In the genomic region with DNA sequence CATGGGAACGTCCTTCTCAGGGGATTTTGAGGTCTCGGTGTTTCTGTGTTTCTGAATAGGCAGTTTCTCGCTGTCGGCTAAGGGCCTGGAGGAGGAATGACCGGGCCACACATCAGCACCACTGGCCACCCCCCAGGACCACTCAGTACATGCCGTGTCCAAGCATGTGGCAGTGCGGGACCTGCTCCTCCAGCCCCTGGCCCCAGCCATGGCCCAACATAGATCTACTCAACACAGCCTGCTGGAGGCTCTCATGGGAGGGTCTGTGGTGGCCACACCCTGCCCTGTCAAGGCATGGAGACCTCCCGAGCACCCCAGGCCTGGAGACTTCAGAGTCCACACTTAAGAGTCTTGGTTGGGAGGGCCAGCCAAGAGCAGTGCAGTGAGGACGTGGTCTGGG, we compare ENCODE assay signal across 17 cellular contexts. TPM values are rescaled to one million over a fixed set of nuclear protein-coding genes. Genes with fewer than 3 reads are reported as not detected.
DNase-seq lines count a peak whose midpoint lies in the region; ATAC-seq and TF ChIP-seq lines count a peak whose summit lies in the region.
"Had no signal": no experiment of that assay in that cellular context is flagged by ENCODE, and none has a peak within 500 bp of the region (broad histone marks: within the 10 kb centered on the region; RNA-seq: fewer than 3 reads in every experiment).

No MANE protein-coding gene starts in this region.

- CTCF ChIA-PET in Caco-2 (lab: Charles Lee): no interaction called here

- POLR2A ChIA-PET in Caco-2 (lab: Charles Lee): no interaction called here

- no peaks in the 10 kb centered on the region for H3K79me2 ChIP-seq in hepatocyte

- no peak overlapping the region for H3K9ac ChIP-seq in BLaER1

- H3K27me3 ChIP-seq in BLaER1 (no peaks in the 10 kb centered on the region), Caco-2 (replicated peaks; ENCODE audit: control insufficient read depth, insufficient read depth, low read length) (no peaks in the 10 kb centered on the region), hepatocyte (no peaks in the 10 kb centered on the region)
- H3K27me3 ChIP-seq: Peyer's patch, SJCRH30 had no signal

- H3K27ac Mint-ChIP-seq in Caco-2 (ENCODE audit: unreplicated experiment) (peak overlapping the region; percentile 26), chondrocyte (ENCODE audit: unreplicated experiment) (peak overlapping the region; percentile 87), progenitor cell of endocrine pancreas (peak overlapping the region; percentile 70)

- peaks cover 48% of the 10 kb centered on the region for H3K4me1 ChIP-seq in BLaER1
- H3K4me1 ChIP-seq in Caco-2: no peaks in the 10 kb centered on the region
- H3K4me1 ChIP-seq in hepatocyte (ENCODE audit: insufficient read depth): no peaks in the 10 kb centered on the region
- H3K4me1 ChIP-seq: SJCRH30 had no signal

- peaks cover 92% of the 10 kb centered on the region for H3K36me3 Mint-ChIP-seq in Caco-2 (ENCODE audit: insufficient read depth, unreplicated experiment)
- H3K36me3 Mint-ChIP-seq in chondrocyte (ENCODE audit: low read depth): peaks cover 35% of the 10 kb centered on the region
- peaks cover 13% of the 10 kb centered on the region for H3K36me3 Mint-ChIP-seq in progenitor cell of endocrine pancreas (ENCODE audit: insufficient read depth)

- no peak overlapping the region for H2AFZ ChIP-seq in hepatocyte

- 97% methylated on average over 7 of the region's 9 CpGs for WGBS in hepatocyte (ENCODE audit: low lambda C conversion rate, missing lambda C conversion rate)

- H3K27me3 Mint-ChIP-seq in Caco-2 (ENCODE audit: insufficient read depth, unreplicated experiment) (no peaks in the 10 kb centered on the region), chondrocyte (ENCODE audit: low read depth) (no peaks in the 10 kb centered on the region), progenitor cell of endocrine pancreas (no peaks in the 10 kb centered on the region)

- H4K20me1 ChIP-seq in BLaER1: peaks cover 100% of the 10 kb centered on the region
- H4K20me1 ChIP-seq in hepatocyte (ENCODE audit: insufficient read depth, poor library complexity, severe bottlenecking): no peaks in the 10 kb centered on the region

- H3K4me1 Mint-ChIP-seq in Caco-2 (ENCODE audit: low read depth, unreplicated experiment) (no peaks in the 10 kb centered on the region), chondrocyte (ENCODE audit: low read depth) (peaks cover 16% of the 10 kb centered on the region), progenitor cell of endocrine pancreas (ENCODE audit: low read depth) (no peaks in the 10 kb centered on the region)

- H3K4me3 Mint-ChIP-seq in Caco-2 (ENCODE audit: unreplicated experiment) (no peak overlapping the region), chondrocyte (ENCODE audit: unreplicated experiment) (no peak overlapping the region), progenitor cell of endocrine pancreas (ENCODE audit: low read depth) (no peak overlapping the region)

- H3K4me2 ChIP-seq in BLaER1 (peak overlapping the region; percentile 57), hepatocyte (no peak overlapping the region)

- no peak overlapping the region for H3K27ac ChIP-seq in BLaER1
- no peak overlapping the region for H3K27ac ChIP-seq in hepatocyte
- H3K27ac ChIP-seq: C4-2B, Peyer's patch, SJCRH30 had no signal

- H3K9me2 ChIP-seq in hepatocyte (replicated peaks; ENCODE audit: insufficient read depth): no peaks in the 10 kb centered on the region

- H3K9me3 Mint-ChIP-seq in Caco-2 (ENCODE audit: unreplicated experiment) (no peaks in the 10 kb centered on the region), chondrocyte (ENCODE audit: low read depth) (no peaks in the 10 kb centered on the region), progenitor cell of endocrine pancreas (ENCODE audit: low read depth) (no peaks in the 10 kb centered on the region)

- no TSS peak for BruUV-seq in Caco-2 (replicated peaks; lab: Mats Ljungman, UMichigan)

- ATAC-seq in omental fat pad (ENCODE audit: low FRiP score): no peak

- no peak overlapping the region for H3K4me3 ChIP-seq in BLaER1
- H3K4me3 ChIP-seq in Caco-2 (ENCODE audit: low read depth, low read length): no peak overlapping the region
- no peak overlapping the region for H3K4me3 ChIP-seq in hepatocyte
- H3K4me3 ChIP-seq: Peyer's patch, SJCRH30 had no signal

- H3K36me3 ChIP-seq in BLaER1 (peaks cover 98% of the 10 kb centered on the region), Caco-2 (ENCODE audit: control insufficient read depth, insufficient read depth, low read length) (peaks cover 7% of the 10 kb centered on the region), hepatocyte (replicated peaks; ENCODE audit: insufficient read depth, low read depth) (no peaks in the 10 kb centered on the region)

- TF ChIP-seq CTCF in Caco-2 (IDR thresholded peaks at IDR 0.05; ENCODE audit: insufficient read depth in 1 of 2, low read depth in 1 of 2, low read length in 1 of 2, severe bottlenecking in 1 of 2, unreplicated experiment in 1 of 2) (no peak), chondrocyte (IDR thresholded peaks at IDR 0.05) (no peak), progenitor cell of endocrine pancreas (IDR thresholded peaks at IDR 0.05; ENCODE audit: unreplicated experiment) (no peak), hepatocyte (IDR thresholded peaks at IDR 0.05; ENCODE audit: poor library complexity) (no peak), omental fat pad (IDR thresholded peaks at IDR 0.05) (no peak)

- H3K9me3 ChIP-seq in BLaER1: no peaks in the 10 kb centered on the region
- no peaks in the 10 kb centered on the region for H3K9me3 ChIP-seq in Caco-2
- no peaks in the 10 kb centered on the region for H3K9me3 ChIP-seq in hepatocyte (ENCODE audit: low read depth)
- H3K9me3 ChIP-seq: Peyer's patch, SJCRH30 had no signal

- DNase-seq in Caco-2 (no peak), chondrocyte (ENCODE audit: low spot score) (peak; percentile 61), progenitor cell of endocrine pancreas (ENCODE audit: low spot score, unreplicated experiment) (no peak), D341Med (ENCODE audit: low spot score) (no peak), hepatocyte (ENCODE audit: low spot score) (no peak), omental fat pad (ENCODE audit: low spot score) (no peak)
- DNase-seq: ACHN, GF-D8, Kasumi-1, NCI-H1694, NCI-H2081, NCI-H2171, NCI-H526, Peyer's patch, SJCRH30 had no signal

- intact Hi-C loops in Caco-2 (cut with micrococcal nuclease; ENCODE audit: unreplicated experiment): no loop called here

RNA-seq across cellular contexts. Expression of gene IZUMO4, which starts 17.5 kb away (rescaled TPM):
- total RNA-seq in Caco-2 (2022) (1.1 and 1.6 TPM in 2 replicates), chondrocyte (2.4 to 3.9 TPM (median 3.2 TPM) in 3 replicates), progenitor cell of endocrine pancreas (15.9 and 16.5 TPM in 2 replicates), hepatocyte (0.44 and 1.4 TPM in 2 replicates), omental fat pad (1 to 10 TPM; 3.7 to 5.5 (median 4.6) TPM)
- 2.8 and 4.0 TPM in 2 replicates for polyA plus RNA-seq in hepatocyte

RNA-seq across cellular contexts. Expression of gene MOB3A, which starts 18.1 kb away (rescaled TPM):
- total RNA-seq in Caco-2 (2022) (10.8 and 11.7 TPM in 2 replicates), chondrocyte (34.6 to 48.0 TPM (median 45.5 TPM) in 3 replicates), progenitor cell of endocrine pancreas (33.2 and 38.5 TPM in 2 replicates), hepatocyte (13.5 and 15.7 TPM in 2 replicates), omental fat pad (10 to 100 TPM; 29.7 to 51.7 (median 44.8) TPM)
- polyA plus RNA-seq in hepatocyte: 25.1 and 27.7 TPM in 2 replicates

RNA-seq across cellular contexts. Expression of gene AP3D1, which starts 37.1 kb away (rescaled TPM):
- total RNA-seq in Caco-2 (2022) (150 and 151 TPM in 2 replicates), chondrocyte (139 to 157 TPM (median 144 TPM) in 3 replicates), progenitor cell of endocrine pancreas (123 and 131 TPM in 2 replicates), hepatocyte (92.2 and 102 TPM in 2 replicates), omental fat pad (100 to 1,000 TPM in 1 of 4 donors, 10 to 100 TPM in 3; 66.7 to 107 (median 79.6) TPM)
- polyA plus RNA-seq in hepatocyte: 108 and 109 TPM in 2 replicates

RNA-seq across cellular contexts. Expression of gene DOT1L, which starts 49.5 kb away (rescaled TPM):
- total RNA-seq in Caco-2 (2022) (51.8 and 55.6 TPM in 2 replicates), chondrocyte (24.0 to 26.2 TPM (median 24.9 TPM) in 3 replicates), progenitor cell of endocrine pancreas (102 and 106 TPM in 2 replicates), hepatocyte (6.9 and 9.5 TPM in 2 replicates), omental fat pad (10 to 100 TPM in 3 of 4 donors, 1 to 10 TPM in 1; 8.2 to 52.4 (median 15.3) TPM)
- 9.1 and 10.7 TPM in 2 replicates for polyA plus RNA-seq in hepatocyte

Comparison
In these comparisons a context has a peak if more than half of its experiments do, and no peak if none do; other contexts are left out.
1. H3K27ac Mint-ChIP-seq: peak in every context shown above with its lines; median percentile 87 in chondrocyte; 70 in progenitor cell of endocrine pancreas; 26 in Caco-2.